ENCODE assay signal across 12 cellular contexts in the genomic region with DNA sequence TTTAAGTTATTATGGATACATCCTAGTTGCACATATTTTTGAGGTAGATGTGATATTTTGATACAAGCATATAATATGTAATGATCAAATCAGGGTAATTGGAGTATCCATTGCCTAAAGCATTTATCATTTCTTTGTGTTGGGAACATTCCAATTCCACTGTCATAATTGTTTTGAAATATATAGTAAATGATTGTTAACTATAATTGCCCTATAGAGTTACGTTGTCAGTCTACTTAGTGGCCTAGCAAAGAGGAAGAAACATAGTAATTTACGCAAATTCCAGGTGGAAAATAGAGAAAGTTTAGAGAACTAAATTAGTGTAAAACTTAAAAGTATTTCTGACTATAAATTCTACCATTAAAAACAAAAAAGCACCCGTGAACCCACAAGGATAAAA.
"Had no signal": no experiment of that assay in that cellular context is flagged by ENCODE, and none has a peak within 500 bp of the region (broad histone marks: within the 10 kb centered on the region; RNA-seq: fewer than 3 reads in every experiment).

No MANE protein-coding gene starts in this region.

- H3K4me1 ChIP-seq: body of pancreas, psoas muscle had no signal

- H3K27ac Mint-ChIP-seq: memory B cell had no signal

- H3K9me3 Mint-ChIP-seq: memory B cell, naive B cell had no signal

- H3K4me3 ChIP-seq: body of pancreas, left ventricle myocardium inferior, ovary, psoas muscle, thyroid gland had no signal

- H3K4me3 Mint-ChIP-seq: memory B cell, naive B cell had no signal

- H3K27ac ChIP-seq: body of pancreas, left ventricle myocardium inferior, ovary, psoas muscle, thyroid gland, VCaP had no signal

- DNase-seq: activated CD4-positive, alpha-beta T cell treated with anti-CD3 and anti-CD28 coated beads, Interleukin-2, amount 50 U/mL, for 4 hours; activated CD4-positive, CD25-positive, alpha-beta regulatory T cell treated with anti-CD3 and anti-CD28 coated beads, Interleukin-2, amount 50 U/mL, for 72 hours; activated effector memory CD4-positive, alpha-beta T cell treated with anti-CD3 and anti-CD28 coated beads, Interleukin-2, amount 50 U/mL, for 16 hours; activated T-cell treated with anti-CD3 and anti-CD28 coated beads, Interleukin-2, amount 50 U/mL, for 1 hour; left ventricle myocardium inferior; ovary; psoas muscle had no signal

- H3K9me3 ChIP-seq: body of pancreas, ovary, psoas muscle, thyroid gland had no signal

- H3K27me3 ChIP-seq: body of pancreas, ovary, thyroid gland had no signal

- H3K36me3 ChIP-seq: ovary, thyroid gland had no signal

- H3K27me3 Mint-ChIP-seq: memory B cell, naive B cell had no signal
